22 cellular contexts compared by ENCODE assay signal in the genomic region with DNA sequence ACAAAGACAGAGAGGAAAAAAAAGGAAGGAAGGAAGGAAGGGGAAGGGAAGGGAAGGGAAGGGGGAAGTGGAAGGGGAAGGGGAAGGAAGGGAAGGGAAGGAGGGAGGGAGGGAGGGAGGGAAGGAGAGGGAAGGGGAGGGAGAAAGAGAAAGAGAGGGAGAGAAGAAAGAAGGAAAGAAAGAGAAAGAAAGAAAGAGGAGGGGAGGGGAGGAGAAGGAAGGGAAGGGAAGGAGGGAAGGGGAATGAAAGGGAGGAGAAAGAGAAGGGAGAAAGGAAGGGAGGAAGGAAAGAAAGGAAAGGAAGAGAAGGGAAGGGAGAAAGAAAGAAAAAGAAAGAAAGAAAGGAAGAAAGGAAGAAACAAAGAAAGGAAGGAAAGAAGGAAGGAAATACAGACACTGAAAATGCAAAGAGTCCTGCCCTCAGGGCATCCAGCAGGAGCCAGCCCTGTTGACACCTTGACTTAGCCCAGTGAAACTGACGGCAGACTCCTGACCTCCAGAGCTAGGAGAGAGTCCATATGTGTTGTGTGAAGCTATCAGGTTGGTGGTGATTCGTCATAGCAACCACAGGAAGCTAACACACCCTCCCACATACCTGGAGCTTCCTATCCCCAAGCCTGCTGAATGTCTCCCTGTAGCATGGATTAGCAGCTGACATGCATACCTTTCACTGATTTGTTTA. TPM values are rescaled to one million over a fixed set of nuclear protein-coding genes. Genes with fewer than 3 reads are reported as not detected.
A peak's percentile ranks its signal among the peaks of the same experiment; 100 is the strongest.
DNase-seq lines count a peak whose midpoint lies in the region; ATAC-seq, FAIRE-seq and TF ChIP-seq lines count a peak whose summit lies in the region.
"Had no signal": no experiment of that assay in that cellular context is flagged by ENCODE, and none has a peak within 500 bp of the region (broad histone marks: within the 10 kb centered on the region; RNA-seq: fewer than 3 reads in every experiment).

No MANE protein-coding gene starts in this region.

- ATAC-seq in activated naive CD8-positive, alpha-beta T cell treated with anti-CD3 and anti-CD28 coated beads, Interleukin-2, amount 10 ng/mL, durations not matched to agents 7 days and 5 days (ENCODE audit: low read depth) = peak; percentile 47
- ATAC-seq in activated naive CD8-positive, alpha-beta T cell treated with anti-CD3 and anti-CD28 coated beads, Interleukin-2, amount 50 U/mL, for 24 hours = no peak
- ATAC-seq: activated CD8-positive, alpha-beta memory T cell treated with anti-CD3 and anti-CD28 coated beads, Interleukin-2, amount 10 ng/mL, durations not matched to agents 7 days and 5 days; left colon; right cardiac atrium; T-helper 17 cell had no signal

- no peak for TF ChIP-seq CTCF in PC-9 (conservative IDR thresholded peaks at IDR 0.05)

- BruUV-seq in PC-9 (replicated peaks; lab: Mats Ljungman, UMichigan) = no TSS peak

- H3K36me3 Mint-ChIP-seq in activated naive CD8-positive, alpha-beta T cell treated with anti-CD3 and anti-CD28 coated beads, Interleukin-2, amount 10 ng/mL, durations not matched to agents 7 days and 5 days = no peaks in the 10 kb centered on the region
- H3K36me3 Mint-ChIP-seq in activated naive CD8-positive, alpha-beta T cell treated with anti-CD3 and anti-CD28 coated beads, Interleukin-2, amount 50 U/mL, for 24 hours (ENCODE audit: low read depth) = no peaks in the 10 kb centered on the region
- H3K36me3 Mint-ChIP-seq: activated CD8-positive, alpha-beta memory T cell treated with anti-CD3 and anti-CD28 coated beads, Interleukin-2, amount 10 ng/mL, durations not matched to agents 7 days and 5 days; CD4-positive, CD25-positive, alpha-beta regulatory T cell had no signal

- H3K27me3 Mint-ChIP-seq in activated naive CD8-positive, alpha-beta T cell treated with anti-CD3 and anti-CD28 coated beads, Interleukin-2, amount 10 ng/mL, durations not matched to agents 7 days and 5 days = peaks cover 4% of the 10 kb centered on the region
- peaks cover 3% of the 10 kb centered on the region for H3K27me3 Mint-ChIP-seq in activated naive CD8-positive, alpha-beta T cell treated with anti-CD3 and anti-CD28 coated beads, Interleukin-2, amount 50 U/mL, for 24 hours

- H3F3A ChIP-seq in PC-9 (ENCODE audit: insufficient read depth, low read depth) = peaks cover 31% of the 10 kb centered on the region; the same call in 1 of the 2 replicates

- peak; percentile 85 for FAIRE-seq in urothelium cell line (lab: Jason Lieb, UNC)

- intact Hi-C loops in PC-9 (cut with micrococcal nuclease; ENCODE audit: unreplicated experiment) = loop anchor here (2.0 kb wide), 1 partner anchor 57 kb away; no protein-coding TSS in a partner anchor

- no peak overlapping the region for H3K4me3 Mint-ChIP-seq in activated naive CD8-positive, alpha-beta T cell treated with anti-CD3 and anti-CD28 coated beads, Interleukin-2, amount 10 ng/mL, durations not matched to agents 7 days and 5 days
- H3K4me3 Mint-ChIP-seq in activated naive CD8-positive, alpha-beta T cell treated with anti-CD3 and anti-CD28 coated beads, Interleukin-2, amount 50 U/mL, for 24 hours = no peak overlapping the region
- H3K4me3 Mint-ChIP-seq: activated B cell treated with CpG ODN at 0.5 μM for 24 hours; activated CD8-positive, alpha-beta memory T cell treated with anti-CD3 and anti-CD28 coated beads, Interleukin-2, amount 10 ng/mL, durations not matched to agents 7 days and 5 days; CD4-positive, CD25-positive, alpha-beta regulatory T cell; HFFc6; T-helper 17 cell had no signal

- H3K9me3 ChIP-seq in PC-9 (ENCODE audit: insufficient read depth, low read depth) = no peaks in the 10 kb centered on the region

- H2AFZ ChIP-seq in PC-9 = no peak overlapping the region

- 0 out of 2 replicates have a peak, but pooled peaks cover 5% of the 10 kb centered on the region for H3K79me2 ChIP-seq in PC-9 (ENCODE audit: low read depth)

- no peaks in the 10 kb centered on the region for H3K9me3 Mint-ChIP-seq in activated naive CD8-positive, alpha-beta T cell treated with anti-CD3 and anti-CD28 coated beads, Interleukin-2, amount 10 ng/mL, durations not matched to agents 7 days and 5 days
- no peaks in the 10 kb centered on the region for H3K9me3 Mint-ChIP-seq in activated naive CD8-positive, alpha-beta T cell treated with anti-CD3 and anti-CD28 coated beads, Interleukin-2, amount 50 U/mL, for 24 hours
- H3K9me3 Mint-ChIP-seq: activated B cell treated with CpG ODN at 0.5 μM for 24 hours, HFFc6 had no signal

- H3K36me3 ChIP-seq in PC-9 (ENCODE audit: low read depth) = no peaks in the 10 kb centered on the region

- H3K27ac ChIP-seq in PC-9 = peak overlapping the region; percentile 95
- H3K27ac ChIP-seq in epithelial cell of prostate = peak overlapping the region; percentile 54

- no peak overlapping the region for H3K27ac Mint-ChIP-seq in activated naive CD8-positive, alpha-beta T cell treated with anti-CD3 and anti-CD28 coated beads, Interleukin-2, amount 10 ng/mL, durations not matched to agents 7 days and 5 days
- H3K27ac Mint-ChIP-seq in activated naive CD8-positive, alpha-beta T cell treated with anti-CD3 and anti-CD28 coated beads, Interleukin-2, amount 50 U/mL, for 24 hours = no peak overlapping the region
- H3K27ac Mint-ChIP-seq: activated B cell treated with CpG ODN at 0.5 μM for 24 hours; activated CD8-positive, alpha-beta memory T cell treated with anti-CD3 and anti-CD28 coated beads, Interleukin-2, amount 10 ng/mL, durations not matched to agents 7 days and 5 days; CD4-positive, CD25-positive, alpha-beta regulatory T cell; HFFc6; T-helper 17 cell had no signal

- DNase-seq in activated naive CD8-positive, alpha-beta T cell treated with anti-CD3 and anti-CD28 coated beads, Interleukin-2, amount 10 ng/mL, durations not matched to agents 7 days and 5 days = no peak
- DNase-seq in activated naive CD8-positive, alpha-beta T cell treated with anti-CD3 and anti-CD28 coated beads, Interleukin-2, amount 50 U/mL, for 24 hours = no peak
- DNase-seq in PC-9 (peak; percentile 82 to 98), epithelial cell of prostate (ENCODE audit: low read depth, low spot score) (peak; percentile 76), urothelium cell line (ENCODE audit: low spot score) (peak; percentile 43), NCI-H2227 (lab: John Stamatoyannopoulos, UW; ENCODE audit: unreplicated experiment) (no peak), NCI-H2107 treated with DMSO at 0.1 percent for 48 hours (lab: John Stamatoyannopoulos, UW; ENCODE audit: unreplicated experiment) (no peak)
- no peak for DNase-seq in stimulated activated CD4-positive, alpha-beta T cell treated with anti-CD3 and anti-CD28 coated beads, Interleukin-4, amount 100 ng/mL, for 1 hour
- DNase-seq: activated B cell treated with CpG ODN at 0.5 μM for 24 hours; activated CD8-positive, alpha-beta memory T cell treated with anti-CD3 and anti-CD28 coated beads, Interleukin-2, amount 10 ng/mL, durations not matched to agents 7 days and 5 days; amygdala; CD4-positive, CD25-positive, alpha-beta regulatory T cell; effector CD4-positive, alpha-beta T cell; HFFc6; IMR-90; left colon; MV-4-11; NCI-H774; occipital lobe; right cardiac atrium; stimulated activated CD4-positive, alpha-beta T cell treated with anti-CD3 and anti-CD28 coated beads, Interleukin-1b, Interleukin-23, amount 100 ng/mL, for 48 hours; T-helper 17 cell had no signal

- peaks cover 6% of the 10 kb centered on the region for H3K4me1 Mint-ChIP-seq in activated naive CD8-positive, alpha-beta T cell treated with anti-CD3 and anti-CD28 coated beads, Interleukin-2, amount 10 ng/mL, durations not matched to agents 7 days and 5 days
- no peaks in the 10 kb centered on the region for H3K4me1 Mint-ChIP-seq in activated naive CD8-positive, alpha-beta T cell treated with anti-CD3 and anti-CD28 coated beads, Interleukin-2, amount 50 U/mL, for 24 hours
- H3K4me1 Mint-ChIP-seq: CD4-positive, CD25-positive, alpha-beta regulatory T cell had no signal

- POLR2A ChIA-PET in activated naive CD8-positive, alpha-beta T cell treated with anti-CD3 and anti-CD28 coated beads, Interleukin-2, amount 10 ng/mL, durations not matched to agents 7 days and 5 days (lab: Charles Lee) = no interaction called here
- POLR2A ChIA-PET in PC-9 (lab: Charles Lee; ENCODE audit: unreplicated experiment) = no interaction called here

- H3K4me3 ChIP-seq in PC-9 = no peak overlapping the region

- CTCF ChIA-PET in PC-9 (lab: Charles Lee) = interaction anchor here (0.9 kb wide), 1 partner anchor 776 kb away, joined by 4 read pairs; no protein-coding TSS in a partner anchor

- no peaks in the 10 kb centered on the region for H3K27me3 ChIP-seq in PC-9 (ENCODE audit: insufficient read depth, low read depth)

- H4K20me1 ChIP-seq in PC-9 (ENCODE audit: insufficient read depth) = no peaks in the 10 kb centered on the region

- H3K4me2 ChIP-seq in PC-9 = peak overlapping the region; percentile 69

- no peaks in the 10 kb centered on the region for H3K9me2 ChIP-seq in PC-9 (ENCODE audit: insufficient read depth)

- peaks cover 61% of the 10 kb centered on the region for H3K4me1 ChIP-seq in PC-9 (replicated peaks; ENCODE audit: insufficient read depth)

RNA-seq across cellular contexts. Expression of a gene that starts 58.7 kb away (rescaled TPM):
- 1 to 10 TPM in 1 of 2 experiments, under 1 TPM in 1; 0.68 to 1.2 TPM for total RNA-seq in activated naive CD8-positive, alpha-beta T cell treated with anti-CD3 and anti-CD28 coated beads, Interleukin-2, amount 10 ng/mL, durations not matched to agents 7 days and 5 days
- 439 and 495 TPM in 2 replicates for total RNA-seq in PC-9 (2021)
- total RNA-seq: CD4-positive, CD25-positive, alpha-beta regulatory T cell had no signal

Comparison
In these comparisons a context has a peak if more than half of its experiments do, and no peak if none do; other contexts are left out.
1. DNase-seq: peak in PC-9 (2 of 2), epithelial cell of prostate (single experiment) and urothelium cell line (single experiment); none in activated naive CD8-positive, alpha-beta T cell treated with anti-CD3 and anti-CD28 coated beads, Interleukin-2, amount 10 ng/mL, durations not matched to agents 7 days and 5 days (single experiment), activated naive CD8-positive, alpha-beta T cell treated with anti-CD3 and anti-CD28 coated beads, Interleukin-2, amount 50 U/mL, for 24 hours (single experiment), stimulated activated CD4-positive, alpha-beta T cell treated with anti-CD3 and anti-CD28 coated beads, Interleukin-4, amount 100 ng/mL, for 1 hour (single experiment), NCI-H2227 (single experiment) and NCI-H2107 treated with DMSO at 0.1 percent for 48 hours (single experiment).
2. RNA of a gene that starts 58.7 kb away (total RNA-seq): 439 to 495 TPM in PC-9; 0.68 to 1.2 TPM in activated naive CD8-positive, alpha-beta T cell treated with anti-CD3 and anti-CD28 coated beads, Interleukin-2, amount 10 ng/mL, durations not matched to agents 7 days and 5 days; every median in the first group is over 100 times any median in the second.